8 cellular contexts compared by ENCODE assay signal in genomic region chr10:18400201-18400910, GRCh38.
DNase-seq lines count a peak whose midpoint lies in the region; ATAC-seq and TF ChIP-seq lines count a peak whose summit lies in the region.

No MANE protein-coding gene starts in this region.

- H3K4me1 ChIP-seq in iPS DF 6.9 (ENCODE audit: control insufficient read depth, insufficient read depth, low read length) (no peaks in the 10 kb centered on the region), thoracic aorta (ENCODE audit: control insufficient read depth in 1 of 2, low read depth in 2 of 2) (no peaks in the 10 kb centered on the region), BE2C (no peaks in the 10 kb centered on the region)

- H3K27ac ChIP-seq in iPS DF 6.9 (ENCODE audit: low read length) (no peak overlapping the region), thoracic aorta (no peak overlapping the region)

- H3K27me3 ChIP-seq in iPS DF 6.9 (ENCODE audit: control insufficient read depth, insufficient read depth, low read length): no peaks in the 10 kb centered on the region
- no peaks in the 10 kb centered on the region for H3K27me3 ChIP-seq in thoracic aorta (replicated peaks; ENCODE audit: insufficient read depth)
- no peaks in the 10 kb centered on the region for H3K27me3 ChIP-seq in BE2C

- TF ChIP-seq CTCF in thoracic aorta (IDR thresholded peaks at IDR 0.05) (no peak), BE2C (IDR thresholded peaks at IDR 0.05; ENCODE audit: low read depth, low read length) (no peak)

- H3K9me3 ChIP-seq in iPS DF 6.9 (ENCODE audit: control insufficient read depth, insufficient read depth, low read length) (no peaks in the 10 kb centered on the region), thoracic aorta (no peaks in the 10 kb centered on the region), BE2C (no peaks in the 10 kb centered on the region)

- no peaks in the 10 kb centered on the region for H3K36me3 ChIP-seq in iPS DF 6.9 (ENCODE audit: control insufficient read depth, insufficient read depth, low read length)
- H3K36me3 ChIP-seq in thoracic aorta: no peaks in the 10 kb centered on the region
- no peaks in the 10 kb centered on the region for H3K36me3 ChIP-seq in BE2C

- peak; percentile 3 for DNase-seq in SIG-M5 treated with dmso at 0.1 percent for 504 hours (lab: John Stamatoyannopoulos, UW; ENCODE audit: unreplicated experiment)
- DNase-seq in SIG-M5 (lab: John Stamatoyannopoulos, UW): no peak
- no peak for DNase-seq in iPS DF 6.9 (ENCODE audit: low read depth, low spot score)
- DNase-seq in thoracic aorta (ENCODE audit: low spot score): no peak
- DNase-seq in NCI-H1048 (lab: John Stamatoyannopoulos, UW): no peak
- no peak for DNase-seq in BE2C

- ATAC-seq in HG02943 (IDR thresholded peaks at IDR 0.05; ENCODE audit: low read depth, unreplicated experiment) (peak; percentile 64), SK-N-SH treated with all-trans-retinoic acid at 6 μM for 48 hours (peak; percentile 85), thoracic aorta (ENCODE audit: insufficient number of reproducible peaks, low FRiP score, low read depth) (no peak)

- no CpG with 5 or more reads among the region's 18 CpGs for WGBS in iPS DF 6.9 (ENCODE audit: insufficient coverage, insufficient read length)

- H3K4me3 ChIP-seq in iPS DF 6.9 (ENCODE audit: low read length): peak overlapping the region; percentile 25; the same call in 1 of the 2 replicates
- peak overlapping the region; percentile 58 for H3K4me3 ChIP-seq in thoracic aorta
- no peak overlapping the region for H3K4me3 ChIP-seq in BE2C (ENCODE audit: low read depth, low read length)

TF ChIP-seq in SK-N-SH treated with all-trans-retinoic acid at 6 μM for 48 hours, 23 proteins besides CTCF, POLR2A, EP300 and RAD21:
- TF ChIP-seq ZNF70 (CRISPR knock-in tag; IDR thresholded peaks at IDR 0.05) (no peak), ZFP3 (CRISPR knock-in tag; IDR thresholded peaks at IDR 0.05) (no peak)
